ENCODE assay signal across 8 cellular contexts in the genomic region with DNA sequence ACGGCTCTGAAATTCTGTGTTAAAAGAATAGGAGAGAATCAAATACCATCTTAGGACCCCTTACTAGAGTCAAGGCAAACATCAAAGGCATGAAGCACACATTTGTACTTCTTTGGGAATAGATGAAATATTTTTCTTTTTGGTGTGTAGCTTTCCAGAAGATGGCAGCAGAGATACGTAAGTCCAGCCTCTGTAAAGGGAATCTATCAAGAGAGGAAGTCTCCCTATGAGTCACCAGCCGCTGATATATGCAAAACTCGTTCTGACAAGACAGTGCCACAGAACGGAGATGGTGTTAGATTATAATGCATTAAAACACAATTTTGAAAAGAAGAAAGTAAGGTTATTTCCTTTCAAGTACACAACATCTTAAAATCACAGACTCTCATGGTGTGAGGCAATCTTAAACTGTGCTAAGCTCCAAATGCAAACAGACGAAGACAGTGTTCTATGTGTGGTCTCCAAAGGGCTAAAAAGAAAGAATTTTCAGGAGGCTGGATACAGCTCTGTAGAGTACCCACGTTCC.
DNase-seq lines count a peak whose midpoint lies in the region; ATAC-seq and TF ChIP-seq lines count a peak whose summit lies in the region.

No MANE protein-coding gene starts in this region.

- H3K4me1 ChIP-seq in adrenal gland (replicated peaks in 1 of 2) (peaks cover 0 to 4% of the 10 kb centered on the region in 2 donors), right cardiac atrium (ENCODE audit: control insufficient read depth, insufficient read depth, low read length) (no peaks in the 10 kb centered on the region)

- H3K36me3 ChIP-seq in MG63 (no peaks in the 10 kb centered on the region), adrenal gland (replicated peaks in 1 of 2) (no peaks in the 10 kb centered on the region)

- H3K27ac ChIP-seq in RWPE1: no peak overlapping the region
- no peak overlapping the region for H3K27ac ChIP-seq in adrenal gland
- H3K27ac ChIP-seq in right cardiac atrium (ENCODE audit: low read length): no peak overlapping the region

- H3K9me3 ChIP-seq in MG63: no peaks in the 10 kb centered on the region
- no peaks in the 10 kb centered on the region for H3K9me3 ChIP-seq in adrenal gland (replicated peaks in 1 of 3)
- no peaks in the 10 kb centered on the region for H3K9me3 ChIP-seq in right cardiac atrium (ENCODE audit: control insufficient read depth, low read length)

- WGBS in adrenal gland, 4 donors: 6 to 10% (median 7%) methylated on average over 7 of the region's 7 CpGs
- 13% methylated on average over 7 of the region's 7 CpGs for WGBS in right cardiac atrium

- POLR2A ChIA-PET in RWPE1 (lab: Yijun Ruan, JAX; ENCODE audit: low non-redundant PET): interaction anchor here (0.5 kb wide), 1 partner anchor 1082 kb away, joined by 6 read pairs; no protein-coding TSS in a partner anchor

- no peak for TF ChIP-seq POLR2A in adrenal gland (IDR thresholded peaks at IDR 0.05)

- DNase-seq in activated CD8-positive, alpha-beta memory T cell treated with anti-CD3 and anti-CD28 coated beads for 4 hours (ENCODE audit: low read depth in 2 of 2): peak; percentile 8 to 39
- DNase-seq in activated CD8-positive, alpha-beta memory T cell treated with anti-CD3 and anti-CD28 coated beads for 24 hours: no peak
- DNase-seq in HFF-Myc (ENCODE audit: extremely low read depth, low read depth): peak; percentile 69
- peak; percentile 51 for DNase-seq in MG63
- DNase-seq in RWPE1 (ENCODE audit: low spot score): peak; percentile 89
- peak; percentile 55 to 78 (median 72) for DNase-seq in adrenal gland
- no peak for DNase-seq in right cardiac atrium
- peak; percentile 74 for DNase-seq in skeletal muscle cell (ENCODE audit: low read depth)

- no peaks in the 10 kb centered on the region for H3K27me3 ChIP-seq in MG63
- H3K27me3 ChIP-seq in adrenal gland: no peaks in the 10 kb centered on the region
- no peaks in the 10 kb centered on the region for H3K27me3 ChIP-seq in right cardiac atrium (ENCODE audit: control insufficient read depth, insufficient read depth)

- intact Hi-C loops in adrenal gland (cut with DNase I) (no loop called here), right cardiac atrium (cut with DNase I) (no loop called here)

- CTCF ChIA-PET in RWPE1 (lab: Yijun Ruan, JAX): interaction anchor here (0.6 to 3.9 kb wide), 7 partner anchors 16 to 1985 kb away, joined by 3 to 20 read pairs (median 3); no protein-coding TSS in a partner anchor

- TF ChIP-seq CTCF in HFF-Myc (IDR thresholded peaks at IDR 0.05; ENCODE audit: low read depth, low read length, missing control alignments): peak; percentile 39
- TF ChIP-seq CTCF in RWPE1 (conservative IDR thresholded peaks at IDR 0.05; ENCODE audit: low read depth): peak; percentile 72
- peak; percentile 23 to 76 (median 72) for TF ChIP-seq CTCF in adrenal gland (IDR thresholded peaks at IDR 0.05)

- H3K4me3 ChIP-seq in HFF-Myc (replicated peaks; ENCODE audit: low read depth, low read length) (no peak overlapping the region), MG63 (0 out of 2 replicates have a peak overlapping the region, but pooled peaks have one; percentile 4), adrenal gland (peak overlapping the region in 1 of 4 donors; percentile 41), right cardiac atrium (ENCODE audit: low read length) (peak overlapping the region; percentile 25), skeletal muscle cell (ENCODE audit: low read depth, low read length) (no peak overlapping the region)

- peak; percentile 91 to 92 for ATAC-seq in right cardiac atrium

Comparison
In these comparisons a context has a peak if more than half of its experiments do, and no peak if none do; other contexts are left out.
1. DNase-seq: peak in activated CD8-positive, alpha-beta memory T cell treated with anti-CD3 and anti-CD28 coated beads for 4 hours (2 of 2), HFF-Myc (single experiment), MG63 (single experiment), RWPE1 (single experiment), adrenal gland (7 of 7) and skeletal muscle cell (single experiment); none in activated CD8-positive, alpha-beta memory T cell treated with anti-CD3 and anti-CD28 coated beads for 24 hours (single experiment) and right cardiac atrium (0 of 3).
2. H3K4me3 ChIP-seq: peak in MG63 (single experiment) and right cardiac atrium (single experiment); none in HFF-Myc (single experiment) and skeletal muscle cell (single experiment).
3. Peak in every context shown above with its lines, with median percentiles within 50 percentile points of each other: CTCF ChIP-seq.